8 cellular contexts compared by ENCODE assay signal in the genomic region with DNA sequence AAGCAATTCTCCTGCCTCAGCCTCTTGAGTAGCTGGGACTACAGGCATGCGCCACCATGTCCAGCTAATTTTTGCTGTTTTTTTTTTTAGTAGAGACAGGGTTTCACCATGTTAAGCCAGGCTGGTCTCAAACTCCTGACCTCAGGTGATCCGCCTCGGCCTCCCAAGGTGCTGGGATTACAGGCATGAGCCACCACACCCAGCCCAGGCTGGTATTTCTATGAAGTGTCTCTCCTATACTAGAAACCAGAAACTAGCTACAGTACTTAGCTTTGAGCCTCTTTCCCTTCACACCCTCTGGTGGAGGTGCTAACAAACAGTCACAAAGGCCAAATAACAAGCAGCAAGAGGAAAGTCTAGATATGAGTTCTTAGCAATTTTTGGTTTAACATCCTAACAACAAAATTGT. TPM values are rescaled to one million over a fixed set of nuclear protein-coding genes. Genes with fewer than 3 reads are reported as not detected.
DNase-seq lines count a peak whose midpoint lies in the region; ATAC-seq and TF ChIP-seq lines count a peak whose summit lies in the region.
"Not testable (repeated sequence)": the region's sequence is repeated elsewhere in the genome, so short reads cannot be mapped to it uniquely, and the experiment has no call there.

No MANE protein-coding gene starts in this region.

- not testable (repeated sequence) for H3K27me3 Mint-ChIP-seq in Calu3 (ENCODE audit: unreplicated experiment); activated naive CD8-positive, alpha-beta T cell treated with anti-CD3 and anti-CD28 coated beads, Interleukin-2, amount 10 ng/mL, durations not matched to agents 7 days and 5 days; memory B cell

- ATAC-seq in activated naive CD8-positive, alpha-beta T cell treated with anti-CD3 and anti-CD28 coated beads, Interleukin-2, amount 10 ng/mL, durations not matched to agents 7 days and 5 days (ENCODE audit: low read depth), result peak; percentile 76
- peak; percentile 66 for ATAC-seq in memory B cell (ENCODE audit: low read depth)
- peak; percentile 88 for ATAC-seq in stimulated activated effector memory CD8-positive, alpha-beta T cell treated with anti-CD3 and anti-CD28 coated beads, Interleukin-12 subunit alpha, Interleukin-12 subunit beta, amount 100 ng/mL, for 72 hours

- H3K4me1 Mint-ChIP-seq in Calu3 (ENCODE audit: low read depth, unreplicated experiment) (peaks cover 71% of the 10 kb centered on the region), memory B cell (peaks cover 53% of the 10 kb centered on the region)
- peaks cover 67% of the 10 kb centered on the region for H3K4me1 Mint-ChIP-seq in activated naive CD8-positive, alpha-beta T cell treated with anti-CD3 and anti-CD28 coated beads, Interleukin-2, amount 10 ng/mL, durations not matched to agents 7 days and 5 days
- peaks cover 78% of the 10 kb centered on the region for H3K4me1 Mint-ChIP-seq in stimulated activated effector memory CD8-positive, alpha-beta T cell treated with anti-CD3 and anti-CD28 coated beads, Interleukin-12 subunit alpha, Interleukin-12 subunit beta, amount 100 ng/mL, for 72 hours

- intact Hi-C loops in Calu3 (cut with micrococcal nuclease; ENCODE audit: unreplicated experiment), result loop anchor here (1.0 kb wide), 1 partner anchor 143 kb away; no protein-coding TSS in a partner anchor

- not testable (repeated sequence) for H3K27ac Mint-ChIP-seq in Calu3 (ENCODE audit: unreplicated experiment); activated naive CD8-positive, alpha-beta T cell treated with anti-CD3 and anti-CD28 coated beads, Interleukin-2, amount 10 ng/mL, durations not matched to agents 7 days and 5 days; memory B cell; stimulated activated effector memory CD8-positive, alpha-beta T cell treated with anti-CD3 and anti-CD28 coated beads, Interleukin-12 subunit alpha, Interleukin-12 subunit beta, amount 100 ng/mL, for 72 hours

- TF ChIP-seq CTCF in Calu3 (IDR thresholded peaks at IDR 0.05; ENCODE audit: unreplicated experiment) (peak; percentile 32), VCaP (conservative IDR thresholded peaks at IDR 0.05) (peak; percentile 40), fibroblast of pulmonary artery (IDR thresholded peaks at IDR 0.05; ENCODE audit: low read length, missing control alignments) (peak; percentile 36)

- H3K9me3 Mint-ChIP-seq in Calu3 (ENCODE audit: low read depth, unreplicated experiment); activated naive CD8-positive, alpha-beta T cell treated with anti-CD3 and anti-CD28 coated beads, Interleukin-2, amount 10 ng/mL, durations not matched to agents 7 days and 5 days; memory B cell; stimulated activated effector memory CD8-positive, alpha-beta T cell treated with anti-CD3 and anti-CD28 coated beads, Interleukin-12 subunit alpha, Interleukin-12 subunit beta, amount 100 ng/mL, for 72 hours: not testable (repeated sequence)

- peaks cover 34% of the 10 kb centered on the region for H3K36me3 Mint-ChIP-seq in Calu3 (ENCODE audit: insufficient read depth, unreplicated experiment)
- peaks cover 14% of the 10 kb centered on the region for H3K36me3 Mint-ChIP-seq in activated naive CD8-positive, alpha-beta T cell treated with anti-CD3 and anti-CD28 coated beads, Interleukin-2, amount 10 ng/mL, durations not matched to agents 7 days and 5 days
- not testable (repeated sequence) for H3K36me3 Mint-ChIP-seq in memory B cell
- H3K36me3 Mint-ChIP-seq in stimulated activated effector memory CD8-positive, alpha-beta T cell treated with anti-CD3 and anti-CD28 coated beads, Interleukin-12 subunit alpha, Interleukin-12 subunit beta, amount 100 ng/mL, for 72 hours, result peaks cover 52% of the 10 kb centered on the region

- DNase-seq in Calu3, result peak; percentile 55
- peak; percentile 7 for DNase-seq in HCEC 1CT
- peak; percentile 50 for DNase-seq in NCI-H2196 (lab: John Stamatoyannopoulos, UW; ENCODE audit: unreplicated experiment)
- not testable (repeated sequence) for DNase-seq in activated naive CD8-positive, alpha-beta T cell treated with anti-CD3 and anti-CD28 coated beads, Interleukin-2, amount 10 ng/mL, durations not matched to agents 7 days and 5 days; memory B cell (ENCODE audit: low spot score in 2 of 2)
- peak; percentile 36 for DNase-seq in fibroblast of pulmonary artery (ENCODE audit: low read depth)
- DNase-seq in stimulated activated effector memory CD8-positive, alpha-beta T cell treated with anti-CD3 and anti-CD28 coated beads, Interleukin-12 subunit alpha, Interleukin-12 subunit beta, amount 100 ng/mL, for 72 hours (ENCODE audit: low spot score in 2 of 2), result peak in 1 of 2 donors; percentile 64

- H3K4me3 ChIP-seq in fibroblast of pulmonary artery (replicated peaks; ENCODE audit: low read depth, low read length), result not testable (repeated sequence)

- POLR2A ChIA-PET in activated naive CD8-positive, alpha-beta T cell treated with anti-CD3 and anti-CD28 coated beads, Interleukin-2, amount 10 ng/mL, durations not matched to agents 7 days and 5 days (lab: Charles Lee), result interaction anchor here (0.8 to 1.2 kb wide), 5 partner anchors 15 to 33 kb away, joined by 3 to 4 read pairs (median 4); no protein-coding TSS in a partner anchor

- BruUV-seq in Calu3 (replicated peaks; lab: Mats Ljungman, UMichigan), result not testable (repeated sequence)

- H3K27ac ChIP-seq in VCaP, result not testable (repeated sequence)

- CTCF ChIA-PET in Calu3 (lab: Charles Lee), result interaction anchor here (0.6 to 2.0 kb wide), 13 partner anchors 9 to 185 kb away, joined by 3 to 20 read pairs (median 4); no protein-coding TSS in a partner anchor

- not testable (repeated sequence) for H3K4me3 Mint-ChIP-seq in Calu3 (ENCODE audit: low read depth, unreplicated experiment); memory B cell
- peak overlapping the region; percentile 10 for H3K4me3 Mint-ChIP-seq in activated naive CD8-positive, alpha-beta T cell treated with anti-CD3 and anti-CD28 coated beads, Interleukin-2, amount 10 ng/mL, durations not matched to agents 7 days and 5 days
- H3K4me3 Mint-ChIP-seq in stimulated activated effector memory CD8-positive, alpha-beta T cell treated with anti-CD3 and anti-CD28 coated beads, Interleukin-12 subunit alpha, Interleukin-12 subunit beta, amount 100 ng/mL, for 72 hours, result peak overlapping the region; percentile 30

RNA-seq across cellular contexts. Expression of a gene that starts 6.4 kb away (rescaled TPM):
- 187 and 190 TPM in 2 replicates for total RNA-seq in Calu3 (2022)
- 100 to 1,000 TPM; 132 to 140 TPM for total RNA-seq in activated naive CD8-positive, alpha-beta T cell treated with anti-CD3 and anti-CD28 coated beads, Interleukin-2, amount 10 ng/mL, durations not matched to agents 7 days and 5 days
